In genomic region chr7:123749537-123749857, GRCh38 we compare ENCODE assay signal across 8 cellular contexts. TPM values are rescaled to one million over a fixed set of nuclear protein-coding genes. Genes with fewer than 3 reads are reported as not detected.
DNase-seq lines count a peak whose midpoint lies in the region; ATAC-seq, FAIRE-seq and TF ChIP-seq lines count a peak whose summit lies in the region.

No MANE protein-coding gene starts in this region.

- DNase-seq in CD4-positive, CD25-positive, alpha-beta regulatory T cell = peak in 2 of 3 donors; percentile 13 to 36
- DNase-seq in Peyer's patch (peak in 1 of 3 donors; percentile 39), bronchial epithelial cell (ENCODE audit: low read depth) (peak; percentile 79), substantia nigra (lab: John Stamatoyannopoulos, UW) (peak in 4 of 49 donors; percentile 34 to 65 (median 54)), GM13976 (ENCODE audit: low spot score) (no peak)

- FAIRE-seq in bronchial epithelial cell (lab: Jason Lieb, UNC) = no peak

- ATAC-seq in CD4-positive, CD25-positive, alpha-beta regulatory T cell (ENCODE audit: low read depth in 2 of 2) = peak in 1 of 2 donors; percentile 2
- ATAC-seq in GM18909 (IDR thresholded peaks at IDR 0.05; ENCODE audit: poor library complexity, unreplicated experiment) (peak; percentile 24), HG03108 (IDR thresholded peaks at IDR 0.05; ENCODE audit: unreplicated experiment) (peak; percentile 15)

- whole genome bisulfite sequencing in liver = 2% methylated on average over 10 of the region's 10 CpGs

- H3K9me3 ChIP-seq in CD4-positive, CD25-positive, alpha-beta regulatory T cell (ENCODE audit: control insufficient read depth in 2 of 2, low read length in 2 of 2) = no peaks in the 10 kb centered on the region
- H3K9me3 ChIP-seq in Peyer's patch (no peaks in the 10 kb centered on the region), liver (ENCODE audit: control insufficient read depth in 4 of 4, low read length in 3 of 4) (no peaks in the 10 kb centered on the region)

- H3K4me3 Mint-ChIP-seq in CD4-positive, CD25-positive, alpha-beta regulatory T cell = peak overlapping the region; percentile 88 to 96 (median 93)

- H3K9me3 Mint-ChIP-seq in CD4-positive, CD25-positive, alpha-beta regulatory T cell = no peaks in the 10 kb centered on the region

- peaks cover 22 to 60% (median 54%) of the 10 kb centered on the region in 4 donors for H3K4me1 Mint-ChIP-seq in CD4-positive, CD25-positive, alpha-beta regulatory T cell

- in situ Hi-C loops in GM13976 (cut with MboI; ENCODE audit: low sequenced_read_pairs, unreplicated experiment) = no loop called here

- TF ChIP-seq CTCF in Peyer's patch (IDR thresholded peaks at IDR 0.05) (peak in 3 of 6 experiments; percentile 11 to 38 (median 23)), bronchial epithelial cell (IDR thresholded peaks at IDR 0.05; ENCODE audit: insufficient read depth, low read length, severe bottlenecking) (no peak), liver (IDR thresholded peaks at IDR 0.05; ENCODE audit: low read depth, low read length, missing input control) (peak; percentile 30), GM13976 (IDR thresholded peaks at IDR 0.05; ENCODE audit: borderline replicate concordance, control extremely low read depth, extremely low read depth, insufficient read depth, missing control alignments) (no peak)

- H3K27me3 ChIP-seq in CD4-positive, CD25-positive, alpha-beta regulatory T cell (ENCODE audit: control insufficient read depth, insufficient read depth, low read length) = no peaks in the 10 kb centered on the region
- H3K27me3 ChIP-seq in Peyer's patch (no peaks in the 10 kb centered on the region), bronchial epithelial cell (ENCODE audit: control insufficient read depth, insufficient read depth, low read length) (no peaks in the 10 kb centered on the region), liver (ENCODE audit: control insufficient read depth in 4 of 4, insufficient read depth in 4 of 4, low read length in 3 of 4) (no peaks in the 10 kb centered on the region)

- H3K36me3 ChIP-seq in CD4-positive, CD25-positive, alpha-beta regulatory T cell (ENCODE audit: control insufficient read depth, insufficient read depth, low read length) = no peaks in the 10 kb centered on the region
- H3K36me3 ChIP-seq in Peyer's patch = no peaks in the 10 kb centered on the region
- H3K36me3 ChIP-seq in bronchial epithelial cell (ENCODE audit: control insufficient read depth, insufficient read depth, low read length) = no peaks in the 10 kb centered on the region
- H3K36me3 ChIP-seq in liver (ENCODE audit: control insufficient read depth in 4 of 4, insufficient read depth in 3 of 4, low read depth in 1 of 4, low read length in 3 of 4) = no peaks in the 10 kb centered on the region

- H3K36me3 Mint-ChIP-seq in CD4-positive, CD25-positive, alpha-beta regulatory T cell = no peaks in the 10 kb centered on the region

- no peak for TF ChIP-seq POLR2A in Peyer's patch (IDR thresholded peaks at IDR 0.05)

- H3K27ac ChIP-seq in CD4-positive, CD25-positive, alpha-beta regulatory T cell (ENCODE audit: insufficient read depth, low read length, poor library complexity, severe bottlenecking) = peak overlapping the region; percentile 82
- H3K27ac ChIP-seq in Peyer's patch (peak overlapping the region; percentile 90 to 99 (median 96)), liver (ENCODE audit: low read depth in 1 of 2, low read length in 2 of 2) (peak overlapping the region; percentile 93 to 99), substantia nigra (ENCODE audit: low read depth, low read length, poor library complexity, severe bottlenecking) (peak overlapping the region; percentile 91)

- H3K27me3 Mint-ChIP-seq in CD4-positive, CD25-positive, alpha-beta regulatory T cell = peaks cover 2% of the 10 kb centered on the region

- H3K9ac ChIP-seq in liver (ENCODE audit: low read depth in 1 of 2, low read length in 2 of 2) = peak overlapping the region; percentile 66 to 86

- peaks cover 29% of the 10 kb centered on the region for H3K4me1 ChIP-seq in CD4-positive, CD25-positive, alpha-beta regulatory T cell (ENCODE audit: control insufficient read depth, insufficient read depth, low read length, poor library complexity, severe bottlenecking)
- H3K4me1 ChIP-seq in Peyer's patch = peaks cover 0 to 32% (median 8%) of the 10 kb centered on the region in 4 donors
- peaks cover 4 to 30% (median 18%) of the 10 kb centered on the region in 4 donors for H3K4me1 ChIP-seq in liver (ENCODE audit: control insufficient read depth in 4 of 4, insufficient read depth in 4 of 4, low read length in 3 of 4)

- TF ChIP-seq RAD21 in liver (IDR thresholded peaks at IDR 0.05) = peak; percentile 30 to 38

- peak overlapping the region; percentile 89 to 96 (median 92) for H3K27ac Mint-ChIP-seq in CD4-positive, CD25-positive, alpha-beta regulatory T cell

- H3K4me3 ChIP-seq in CD4-positive, CD25-positive, alpha-beta regulatory T cell (ENCODE audit: low read depth, low read length) = peak overlapping the region; percentile 72
- H3K4me3 ChIP-seq in Peyer's patch = peak overlapping the region; percentile 73 to 92 (median 80)
- H3K4me3 ChIP-seq in bronchial epithelial cell (ENCODE audit: low read depth, low read length) = peak overlapping the region; percentile 78
- H3K4me3 ChIP-seq in liver (ENCODE audit: low read depth in 1 of 3, low read length in 3 of 3) = peak overlapping the region; percentile 83 to 95 (median 83)

TF ChIP-seq in liver, 16 proteins besides CTCF, POLR2A, EP300 and RAD21:
- TF ChIP-seq HNF4A (conservative IDR thresholded peaks at IDR 0.05) (peak in 1 of 2 donors; percentile 36), HNF4G (IDR thresholded peaks at IDR 0.05) (no peak), NR2F2 (IDR thresholded peaks at IDR 0.05) (no peak), JUND (IDR thresholded peaks at IDR 0.05) (no peak), RXRA (IDR thresholded peaks at IDR 0.05) (peak; percentile 30), EGR1 (IDR thresholded peaks at IDR 0.05; ENCODE audit: low read depth in 2 of 2) (no peak), GABPA (IDR thresholded peaks at IDR 0.05 in 1 of 2, conservative IDR thresholded peaks at IDR 0.05 in 1 of 2) (no peak), YY1 (IDR thresholded peaks at IDR 0.05) (no peak), MAX (IDR thresholded peaks at IDR 0.05) (no peak), FOXA1 (IDR thresholded peaks at IDR 0.05) (no peak)
- TF ChIP-seq, protein P1, sequence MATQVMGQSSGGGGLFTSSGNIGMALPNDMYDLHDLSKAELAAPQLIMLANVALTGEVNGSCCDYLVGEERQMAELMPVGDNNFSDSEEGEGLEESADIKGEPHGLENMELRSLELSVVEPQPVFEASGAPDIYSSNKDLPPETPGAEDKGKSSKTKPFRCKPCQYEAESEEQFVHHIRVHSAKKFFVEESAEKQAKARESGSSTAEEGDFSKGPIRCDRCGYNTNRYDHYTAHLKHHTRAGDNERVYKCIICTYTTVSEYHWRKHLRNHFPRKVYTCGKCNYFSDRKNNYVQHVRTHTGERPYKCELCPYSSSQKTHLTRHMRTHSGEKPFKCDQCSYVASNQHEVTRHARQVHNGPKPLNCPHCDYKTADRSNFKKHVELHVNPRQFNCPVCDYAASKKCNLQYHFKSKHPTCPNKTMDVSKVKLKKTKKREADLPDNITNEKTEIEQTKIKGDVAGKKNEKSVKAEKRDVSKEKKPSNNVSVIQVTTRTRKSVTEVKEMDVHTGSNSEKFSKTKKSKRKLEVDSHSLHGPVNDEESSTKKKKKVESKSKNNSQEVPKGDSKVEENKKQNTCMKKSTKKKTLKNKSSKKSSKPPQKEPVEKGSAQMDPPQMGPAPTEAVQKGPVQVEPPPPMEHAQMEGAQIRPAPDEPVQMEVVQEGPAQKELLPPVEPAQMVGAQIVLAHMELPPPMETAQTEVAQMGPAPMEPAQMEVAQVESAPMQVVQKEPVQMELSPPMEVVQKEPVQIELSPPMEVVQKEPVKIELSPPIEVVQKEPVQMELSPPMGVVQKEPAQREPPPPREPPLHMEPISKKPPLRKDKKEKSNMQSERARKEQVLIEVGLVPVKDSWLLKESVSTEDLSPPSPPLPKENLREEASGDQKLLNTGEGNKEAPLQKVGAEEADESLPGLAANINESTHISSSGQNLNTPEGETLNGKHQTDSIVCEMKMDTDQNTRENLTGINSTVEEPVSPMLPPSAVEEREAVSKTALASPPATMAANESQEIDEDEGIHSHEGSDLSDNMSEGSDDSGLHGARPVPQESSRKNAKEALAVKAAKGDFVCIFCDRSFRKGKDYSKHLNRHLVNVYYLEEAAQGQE (IDR thresholded peaks at IDR 0.05) = peak; percentile 32
- TF ChIP-seq, protein P2, sequence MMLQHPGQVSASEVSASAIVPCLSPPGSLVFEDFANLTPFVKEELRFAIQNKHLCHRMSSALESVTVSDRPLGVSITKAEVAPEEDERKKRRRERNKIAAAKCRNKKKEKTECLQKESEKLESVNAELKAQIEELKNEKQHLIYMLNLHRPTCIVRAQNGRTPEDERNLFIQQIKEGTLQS (IDR thresholded peaks at IDR 0.05) = no peak

RNA-seq across cellular contexts. Expression of gene WASL, which starts 0.7 kb away (rescaled TPM):
- total RNA-seq in CD4-positive, CD25-positive, alpha-beta regulatory T cell = 10.2 TPM
- polyA plus RNA-seq in CD4-positive, CD25-positive, alpha-beta regulatory T cell = 1 to 10 TPM; 1.4 to 3.3 (median 1.7) TPM
- total RNA-seq in Peyer's patch = 10 to 100 TPM; 33.8 to 60.2 (median 51.5) TPM
- 15.0 and 24.3 TPM in 2 replicates for total RNA-seq in bronchial epithelial cell
- total RNA-seq in liver = 10 to 100 TPM; 18.2 to 20.7 TPM
- polyA plus RNA-seq in liver = 10 to 100 TPM; 12.9 to 18.1 TPM
